15 cellular contexts compared by ENCODE assay signal in the genomic region with DNA sequence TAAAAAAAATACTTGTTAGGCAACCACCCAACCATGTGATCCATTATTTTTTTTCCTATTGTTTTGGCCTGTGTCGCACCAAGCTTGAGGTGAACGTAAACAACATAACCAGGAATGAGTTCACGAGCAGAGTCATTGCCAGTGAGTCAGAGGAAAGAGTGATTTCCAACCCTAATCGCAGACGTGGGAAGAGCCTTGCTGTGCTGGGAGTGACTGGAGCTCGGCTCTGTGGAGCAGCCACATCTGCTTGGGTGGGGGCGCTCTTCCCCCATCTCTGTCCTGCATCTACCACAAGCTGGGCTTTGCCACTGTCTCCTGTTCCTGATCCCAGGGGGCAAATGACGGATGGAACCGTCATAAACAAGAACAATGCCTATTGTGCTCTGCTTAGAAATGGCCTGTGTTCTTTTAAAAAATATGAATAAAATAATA.
A peak's percentile ranks its signal among the peaks of the same experiment; 100 is the strongest.
DNase-seq lines count a peak whose midpoint lies in the region.
"Had no signal": no experiment of that assay in that cellular context is flagged by ENCODE, and none has a peak within 500 bp of the region (broad histone marks: within the 10 kb centered on the region; RNA-seq: fewer than 3 reads in every experiment).

No MANE protein-coding gene starts in this region.

- H3K79me2 ChIP-seq in Karpas-422 (ENCODE audit: low read length) = no peaks in the 10 kb centered on the region

- no peaks in the 10 kb centered on the region for H3K9me2 ChIP-seq in Karpas-422 (replicated peaks; ENCODE audit: insufficient read depth, low read length)

- no peaks in the 10 kb centered on the region for H3K9me3 ChIP-seq in Karpas-422 (ENCODE audit: low read length)
- H3K9me3 ChIP-seq: transverse colon had no signal

- H3K27me3 ChIP-seq in Karpas-422 (ENCODE audit: low read length) = no peaks in the 10 kb centered on the region
- H3K27me3 ChIP-seq: transverse colon had no signal

- H4K20me1 ChIP-seq in Karpas-422 (ENCODE audit: insufficient read depth, low read depth, low read length) = no peaks in the 10 kb centered on the region

- H3K4me2 ChIP-seq in Karpas-422 (ENCODE audit: low read depth, low read length, poor library complexity, severe bottlenecking) = no peak overlapping the region

- DNase-seq in NCI-H748 (lab: John Stamatoyannopoulos, UW; ENCODE audit: unreplicated experiment) (peak; percentile 38), NCI-H748 treated with DMSO at 0.1 percent for 48 hours (lab: John Stamatoyannopoulos, UW) (no peak), amniotic epithelial cell (ENCODE audit: low read depth) (peak; percentile 61), hepatic stellate cell (ENCODE audit: low spot score) (peak; percentile 67), superior temporal gyrus (ENCODE audit: extremely low spot score) (peak; percentile 77), Karpas-422 (no peak), ureter (ENCODE audit: low spot score) (no peak)
- no peak for DNase-seq in activated CD4-positive, alpha-beta T cell treated with anti-CD3 and anti-CD28 coated beads for 48 hours
- DNase-seq: activated CD4-positive, alpha-beta T cell treated with anti-CD3 and anti-CD28 coated beads, Interleukin-2, amount 10 ng/mL, durations not matched to agents 24 days and 14 days; activated naive CD8-positive, alpha-beta T cell treated with anti-CD3 and anti-CD28 coated beads for 36 hours; natural killer cell; NCI-H146; RPMI8226; stimulated activated CD4-positive, alpha-beta T cell treated with anti-CD3 and anti-CD28 coated beads, Interleukin-4, amount 100 ng/mL, for 1 hour; transverse colon had no signal

- no peaks in the 10 kb centered on the region for H3K36me3 ChIP-seq in Karpas-422 (ENCODE audit: insufficient read depth, low read length)
- H3K36me3 ChIP-seq: transverse colon had no signal

- H3K27ac ChIP-seq in Karpas-422 (ENCODE audit: low read length) = no peak overlapping the region
- H3K27ac ChIP-seq: transverse colon had no signal

- H3K4me1 ChIP-seq in Karpas-422 (ENCODE audit: low read length) = peaks cover 35% of the 10 kb centered on the region
- H3K4me1 ChIP-seq: transverse colon had no signal

- no peak overlapping the region for H2AFZ ChIP-seq in Karpas-422 (ENCODE audit: low read length)

- H3K4me3 ChIP-seq in Karpas-422 (ENCODE audit: low read length) = no peak overlapping the region
- H3K4me3 ChIP-seq: transverse colon had no signal

- H3K9ac ChIP-seq in Karpas-422 (ENCODE audit: low read length) = no peak overlapping the region

Comparison
In these comparisons a context has a peak if more than half of its experiments do, and no peak if none do; other contexts are left out.
1. DNase-seq: peak in NCI-H748 (single experiment), amniotic epithelial cell (single experiment), hepatic stellate cell (single experiment) and superior temporal gyrus (single experiment); none in NCI-H748 treated with DMSO at 0.1 percent for 48 hours (single experiment), Karpas-422 (single experiment), activated CD4-positive, alpha-beta T cell treated with anti-CD3 and anti-CD28 coated beads for 48 hours (single experiment) and ureter (single experiment).